Comparison of ENCODE assay signal across 8 cellular contexts in the genomic region with DNA sequence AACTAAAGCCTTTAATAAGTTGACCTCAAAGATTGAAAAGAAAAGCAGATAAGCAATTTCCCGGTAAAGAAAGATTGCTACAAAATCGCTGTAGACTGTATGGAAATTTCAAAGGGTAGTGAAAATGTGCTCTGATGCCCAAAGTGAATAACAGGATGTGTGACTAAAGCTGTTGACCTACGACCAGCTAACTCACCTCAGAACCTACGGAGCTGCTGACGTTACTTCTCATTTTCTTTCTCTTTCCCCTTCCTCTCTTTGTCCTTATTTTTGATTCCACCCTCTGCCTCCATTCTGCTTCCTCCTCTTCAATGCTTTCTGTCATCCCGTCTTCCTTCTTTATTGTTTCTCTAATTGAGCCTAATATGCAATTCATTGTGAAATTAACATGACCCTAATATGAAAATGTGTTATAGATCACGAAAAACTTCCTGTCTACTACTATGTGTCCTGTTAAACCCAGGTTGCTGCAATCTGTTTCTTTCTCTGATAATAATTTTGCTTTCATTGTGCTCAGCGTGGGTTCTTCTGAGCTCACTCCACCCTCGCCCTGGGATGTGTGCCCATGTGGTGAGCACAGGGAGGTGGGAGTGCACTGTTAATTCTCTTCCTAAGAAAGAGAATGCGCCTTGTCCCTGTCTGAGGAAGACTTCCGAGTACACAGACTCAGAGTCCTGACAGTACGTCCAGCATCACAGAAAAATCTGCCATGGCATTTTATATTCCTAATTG.
DNase-seq lines count a peak whose midpoint lies in the region; ATAC-seq, FAIRE-seq and TF ChIP-seq lines count a peak whose summit lies in the region.

No MANE protein-coding gene starts in this region.

- H3K27me3 ChIP-seq in muscle layer of colon (ENCODE audit: control insufficient read depth in 1 of 2, insufficient read depth in 2 of 2, low read length in 2 of 2): no peaks in the 10 kb centered on the region

- H3K9me3 ChIP-seq in muscle layer of colon (ENCODE audit: low read length): no peaks in the 10 kb centered on the region

- DNase-seq in GM12892 (ENCODE audit: insufficient read length): no peak
- DNase-seq in HFFc6: no peak
- peak; percentile 26 for DNase-seq in T-helper 2 cell treated with Interferon-gamma antibody and Interleukin-4, amounts not matched to agents 5 μg/mL and 100 μg/mL, for 36 hours (ENCODE audit: low spot score)
- DNase-seq in NCI-H2029 treated with DMSO at 0.1 percent for 48 hours (lab: John Stamatoyannopoulos, UW): no peak
- DNase-seq in NK-92 (lab: John Stamatoyannopoulos, UW; ENCODE audit: unreplicated experiment): no peak
- no peak for DNase-seq in NCI-H1436 (lab: John Stamatoyannopoulos, UW)

- no peaks in the 10 kb centered on the region for H3K36me3 Mint-ChIP-seq in HFFc6 (ENCODE audit: low read depth)
- H3K36me3 Mint-ChIP-seq in T-helper 2 cell treated with Interferon-gamma antibody and Interleukin-4, amounts not matched to agents 5 μg/mL and 100 μg/mL, for 36 hours (ENCODE audit: low read depth): no peaks in the 10 kb centered on the region

- ATAC-seq in GM19023 (IDR thresholded peaks at IDR 0.05; ENCODE audit: unreplicated experiment): no peak

- H3K4me3 Mint-ChIP-seq in HFFc6: peak overlapping the region; percentile 10; the same call in 1 of the 2 replicates
- peak overlapping the region; percentile 74 for H3K4me3 Mint-ChIP-seq in T-helper 2 cell treated with Interferon-gamma antibody and Interleukin-4, amounts not matched to agents 5 μg/mL and 100 μg/mL, for 36 hours

- no peaks in the 10 kb centered on the region for H3K36me3 ChIP-seq in muscle layer of colon (ENCODE audit: insufficient read depth, low read length)

- peak; percentile 74 for FAIRE-seq in GM12892 (lab: Jason Lieb, UNC)

- TF ChIP-seq POLR2A in GM12892 (IDR thresholded peaks at IDR 0.05; ENCODE audit: low read depth, low read length): no peak

- H3K4me1 ChIP-seq in muscle layer of colon (ENCODE audit: insufficient read depth, low read length): peaks cover 60% of the 10 kb centered on the region

- H3K27me3 Mint-ChIP-seq in HFFc6 (ENCODE audit: insufficient read depth): peaks cover 2% of the 10 kb centered on the region; the same call in 1 of the 2 replicates
- peaks cover 3% of the 10 kb centered on the region for H3K27me3 Mint-ChIP-seq in T-helper 2 cell treated with Interferon-gamma antibody and Interleukin-4, amounts not matched to agents 5 μg/mL and 100 μg/mL, for 36 hours (ENCODE audit: low read depth)

- peak overlapping the region in 1 of 2 donors; percentile 16 for H3K4me3 ChIP-seq in muscle layer of colon (ENCODE audit: low read depth in 1 of 2, low read length in 2 of 2)

- TF ChIP-seq CTCF in HFFc6 (IDR thresholded peaks at IDR 0.05): no peak

- no peak overlapping the region for H3K9ac ChIP-seq in muscle layer of colon (ENCODE audit: low read length)

- H3K9me3 Mint-ChIP-seq in HFFc6: no peaks in the 10 kb centered on the region
- no peaks in the 10 kb centered on the region for H3K9me3 Mint-ChIP-seq in T-helper 2 cell treated with Interferon-gamma antibody and Interleukin-4, amounts not matched to agents 5 μg/mL and 100 μg/mL, for 36 hours

- peaks cover 56% of the 10 kb centered on the region for H3K4me1 Mint-ChIP-seq in HFFc6 (ENCODE audit: low read depth)
- peaks cover 22% of the 10 kb centered on the region for H3K4me1 Mint-ChIP-seq in T-helper 2 cell treated with Interferon-gamma antibody and Interleukin-4, amounts not matched to agents 5 μg/mL and 100 μg/mL, for 36 hours (ENCODE audit: low read depth)

- peak overlapping the region; percentile 64 for H3K27ac ChIP-seq in muscle layer of colon (ENCODE audit: low read depth, low read length)

- H3K27ac Mint-ChIP-seq in HFFc6: peak overlapping the region; percentile 8; the same call in 1 of the 2 replicates
- peak overlapping the region; percentile 90 for H3K27ac Mint-ChIP-seq in T-helper 2 cell treated with Interferon-gamma antibody and Interleukin-4, amounts not matched to agents 5 μg/mL and 100 μg/mL, for 36 hours
